Comparison of ENCODE assay signal across 8 cellular contexts in genomic region chr1:32400876-32401631, GRCh38. TPM values are rescaled to one million over a fixed set of nuclear protein-coding genes. Genes with fewer than 3 reads are reported as not detected.
DNase-seq lines count a peak whose midpoint lies in the region; ATAC-seq, FAIRE-seq and TF ChIP-seq lines count a peak whose summit lies in the region.

No MANE protein-coding gene starts in this region.

- in situ Hi-C loops in KBM-7 (cut with MboI; ENCODE audit: low pct_unique_long_range_greater_than_20kb, low sequenced_read_pairs) = no loop called here

- intact Hi-C loops in stomach (cut with DNase I; ENCODE audit: low total_unique reads) = no loop called here

- no peak for TF ChIP-seq POLR2A in stomach (IDR thresholded peaks at IDR 0.05)

- H3K4me3 ChIP-seq in neural progenitor cell = no peak overlapping the region
- H3K4me3 ChIP-seq in stomach = no peak overlapping the region

- H3K36me3 ChIP-seq in neural progenitor cell (no peaks in the 10 kb centered on the region), stomach (no peaks in the 10 kb centered on the region)

- WGBS in stomach, 5 donors = 30 to 38% (median 35%) methylated on average over 9 to 13 of the region's 13 CpGs

- no peak overlapping the region for H3K9ac ChIP-seq in neural progenitor cell

- TF ChIP-seq CTCF in foreskin keratinocyte (conservative IDR thresholded peaks at IDR 0.05) = peak; percentile 94
- peak; percentile 96 for TF ChIP-seq CTCF in neural progenitor cell (IDR thresholded peaks at IDR 0.05)
- TF ChIP-seq CTCF in stomach (IDR thresholded peaks at IDR 0.05) = peak in 5 of 7 experiments; percentile 72 to 89 (median 82)

- peak overlapping the region; percentile 46 for H3K4me2 ChIP-seq in neural progenitor cell

- H3K4me3 Mint-ChIP-seq in neural progenitor cell = peak overlapping the region; percentile 37

- no peak for FAIRE-seq in RCC 7860 (lab: Jason Lieb, UNC)

- H3K27me3 ChIP-seq in foreskin keratinocyte (no peaks in the 10 kb centered on the region), neural progenitor cell (no peaks in the 10 kb centered on the region), stomach (no peaks in the 10 kb centered on the region)

- peak overlapping the region; percentile 91 for H2AFZ ChIP-seq in neural progenitor cell (replicated peaks)

- peak; percentile 94 for ATAC-seq in foreskin keratinocyte
- ATAC-seq in HG02763 (IDR thresholded peaks at IDR 0.05; ENCODE audit: unreplicated experiment) = no peak

- H3K4me1 Mint-ChIP-seq in neural progenitor cell = peaks cover 8% of the 10 kb centered on the region

- H3K4me1 ChIP-seq in foreskin keratinocyte (no peaks in the 10 kb centered on the region), neural progenitor cell (no peaks in the 10 kb centered on the region), stomach (peaks cover 5 to 9% (median 8%) of the 10 kb centered on the region in 4 donors)

- H4K20me1 ChIP-seq in neural progenitor cell (ENCODE audit: low read depth) = no peaks in the 10 kb centered on the region

- H3F3A ChIP-seq in neural progenitor cell (ENCODE audit: low read depth) = no peaks in the 10 kb centered on the region

- peaks cover 7% of the 10 kb centered on the region for H3K79me2 ChIP-seq in neural progenitor cell (ENCODE audit: low read depth)

- peaks cover 2% of the 10 kb centered on the region for H3K9me3 Mint-ChIP-seq in neural progenitor cell

- H3K27ac Mint-ChIP-seq in neural progenitor cell = peak overlapping the region; percentile 62

- no peak for TF ChIP-seq EP300 in stomach (IDR thresholded peaks at IDR 0.05)

- H3K36me3 Mint-ChIP-seq in neural progenitor cell = peaks cover 2% of the 10 kb centered on the region

- H3K27ac ChIP-seq in foreskin keratinocyte (no peak overlapping the region), neural progenitor cell (no peak overlapping the region), stomach (peak overlapping the region; percentile 33 to 78 (median 62))

- DNase-seq in D341Med (ENCODE audit: low spot score) = peak; percentile 88
- DNase-seq in KBM-7 = peak; percentile 62
- peak; percentile 43 for DNase-seq in RCC 7860 (ENCODE audit: low spot score)
- peak; percentile 18 for DNase-seq in activated effector memory CD4-positive, alpha-beta T cell treated with Interleukin-2 at 50 U/mL for 16 hours
- peak; percentile 67 to 78 for DNase-seq in foreskin keratinocyte
- DNase-seq in neural progenitor cell (ENCODE audit: low spot score) = peak; percentile 89
- DNase-seq in stomach = peak; percentile 88

- H3K9me3 ChIP-seq in neural progenitor cell (ENCODE audit: low read depth) = no peaks in the 10 kb centered on the region
- H3K9me3 ChIP-seq in stomach = no peaks in the 10 kb centered on the region

- H3K27me3 Mint-ChIP-seq in neural progenitor cell (ENCODE audit: insufficient read depth, low read depth) = no peaks in the 10 kb centered on the region

RNA-seq across cellular contexts. Expression of gene BSDC1, which starts 6.8 kb away (rescaled TPM):
- total RNA-seq in foreskin keratinocyte = 33.8 and 39.7 TPM in 2 replicates
- polyA plus RNA-seq in foreskin keratinocyte = 22.2 and 23.0 TPM in 2 replicates
- 47.5 and 67.4 TPM in 2 replicates for total RNA-seq in neural progenitor cell (ENCODE audit: low replicate concordance)
- total RNA-seq in stomach = 100 to 1,000 TPM in 1 of 5 donors, 10 to 100 TPM in 4; 35.9 to 126 (median 57.6) TPM
- polyA plus RNA-seq in stomach = 10 to 100 TPM; 23.8 to 39.0 (median 36.8) TPM

RNA-seq across cellular contexts. Expression of gene TSSK3, which starts 38.7 kb away (rescaled TPM):
- 0.65 TPM in 1 of 2 replicates, not detected in the other for total RNA-seq in foreskin keratinocyte
- polyA plus RNA-seq in foreskin keratinocyte = 0.06 TPM in 1 of 2 replicates, not detected in the other
- not detected in 2 replicates for total RNA-seq in neural progenitor cell (ENCODE audit: low replicate concordance)
- under 1 TPM in 1 of 5 donors, not detected in 4; 0.92 TPM for total RNA-seq in stomach
- under 1 TPM in 1 of 3 donors, not detected in 2; 0.43 TPM for polyA plus RNA-seq in stomach

RNA-seq across cellular contexts. Expression of gene FAM229A, which starts 38.8 kb away (rescaled TPM):
- total RNA-seq in foreskin keratinocyte = 0.32 and 0.61 TPM in 2 replicates
- polyA plus RNA-seq in foreskin keratinocyte = 0.42 and 0.71 TPM in 2 replicates
- 3.8 and 7.6 TPM in 2 replicates for total RNA-seq in neural progenitor cell (ENCODE audit: low replicate concordance)
- total RNA-seq in stomach = 10 to 100 TPM in 2 of 5 donors, 1 to 10 TPM in 3; 2.2 to 21.6 (median 8.8) TPM
- polyA plus RNA-seq in stomach = 10 to 100 TPM in 1 of 3 donors, 1 to 10 TPM in 2; 7.8 to 10.3 (median 8.7) TPM

Comparison
In these comparisons a context has a peak if more than half of its experiments do, and no peak if none do; other contexts are left out.
1. DNase-seq: peak in every context shown above with its lines; median percentile 89 in neural progenitor cell; 88 in D341Med; 88 in stomach; 72 in foreskin keratinocyte; 62 in KBM-7; 43 in RCC 7860; 18 in activated effector memory CD4-positive, alpha-beta T cell treated with Interleukin-2 at 50 U/mL for 16 hours.
2. H3K27ac ChIP-seq: peak in stomach (5 of 5); none in foreskin keratinocyte (single experiment) and neural progenitor cell (single experiment).
3. Peak in every context shown above with its lines, with median percentiles within 50 percentile points of each other: CTCF ChIP-seq.